ENCODE assay signal across 1 cellular context in the genomic region with DNA sequence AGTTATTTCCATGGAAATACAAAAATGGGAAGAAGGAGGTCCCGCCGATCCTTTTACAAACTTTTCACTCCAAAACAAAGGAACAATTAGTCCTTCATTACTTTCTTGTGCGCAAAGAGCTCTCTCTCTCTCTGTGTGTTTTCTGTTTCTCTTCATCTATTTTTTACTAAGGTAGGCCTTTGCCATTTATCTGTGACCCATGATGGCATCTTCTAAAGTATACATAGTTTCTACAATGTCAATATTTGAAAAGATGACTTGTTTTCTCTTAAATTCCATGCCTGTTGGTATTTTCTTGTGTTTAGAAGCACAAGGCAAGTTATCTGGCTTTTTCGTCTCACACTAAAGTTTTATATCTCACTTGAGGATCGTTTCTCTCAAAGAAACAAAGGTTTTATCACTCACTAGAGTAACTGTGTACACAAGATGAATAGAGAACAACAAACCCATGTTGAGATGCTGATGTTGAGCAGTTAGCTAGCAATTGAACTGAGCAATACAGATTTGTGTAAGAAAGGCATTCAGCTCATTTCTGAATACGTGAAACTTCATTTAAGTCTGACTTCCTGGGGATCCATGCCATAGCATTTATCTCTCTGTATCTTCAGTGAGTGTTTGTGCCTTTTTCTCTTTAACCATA.
TF ChIP-seq lines count a peak whose summit lies in the region.

No MANE protein-coding gene starts in this region.

TF ChIP-seq in WTC11, 78 proteins besides CTCF, POLR2A, EP300 and RAD21 (continued from another document):
- TF ChIP-seq, protein P1, sequence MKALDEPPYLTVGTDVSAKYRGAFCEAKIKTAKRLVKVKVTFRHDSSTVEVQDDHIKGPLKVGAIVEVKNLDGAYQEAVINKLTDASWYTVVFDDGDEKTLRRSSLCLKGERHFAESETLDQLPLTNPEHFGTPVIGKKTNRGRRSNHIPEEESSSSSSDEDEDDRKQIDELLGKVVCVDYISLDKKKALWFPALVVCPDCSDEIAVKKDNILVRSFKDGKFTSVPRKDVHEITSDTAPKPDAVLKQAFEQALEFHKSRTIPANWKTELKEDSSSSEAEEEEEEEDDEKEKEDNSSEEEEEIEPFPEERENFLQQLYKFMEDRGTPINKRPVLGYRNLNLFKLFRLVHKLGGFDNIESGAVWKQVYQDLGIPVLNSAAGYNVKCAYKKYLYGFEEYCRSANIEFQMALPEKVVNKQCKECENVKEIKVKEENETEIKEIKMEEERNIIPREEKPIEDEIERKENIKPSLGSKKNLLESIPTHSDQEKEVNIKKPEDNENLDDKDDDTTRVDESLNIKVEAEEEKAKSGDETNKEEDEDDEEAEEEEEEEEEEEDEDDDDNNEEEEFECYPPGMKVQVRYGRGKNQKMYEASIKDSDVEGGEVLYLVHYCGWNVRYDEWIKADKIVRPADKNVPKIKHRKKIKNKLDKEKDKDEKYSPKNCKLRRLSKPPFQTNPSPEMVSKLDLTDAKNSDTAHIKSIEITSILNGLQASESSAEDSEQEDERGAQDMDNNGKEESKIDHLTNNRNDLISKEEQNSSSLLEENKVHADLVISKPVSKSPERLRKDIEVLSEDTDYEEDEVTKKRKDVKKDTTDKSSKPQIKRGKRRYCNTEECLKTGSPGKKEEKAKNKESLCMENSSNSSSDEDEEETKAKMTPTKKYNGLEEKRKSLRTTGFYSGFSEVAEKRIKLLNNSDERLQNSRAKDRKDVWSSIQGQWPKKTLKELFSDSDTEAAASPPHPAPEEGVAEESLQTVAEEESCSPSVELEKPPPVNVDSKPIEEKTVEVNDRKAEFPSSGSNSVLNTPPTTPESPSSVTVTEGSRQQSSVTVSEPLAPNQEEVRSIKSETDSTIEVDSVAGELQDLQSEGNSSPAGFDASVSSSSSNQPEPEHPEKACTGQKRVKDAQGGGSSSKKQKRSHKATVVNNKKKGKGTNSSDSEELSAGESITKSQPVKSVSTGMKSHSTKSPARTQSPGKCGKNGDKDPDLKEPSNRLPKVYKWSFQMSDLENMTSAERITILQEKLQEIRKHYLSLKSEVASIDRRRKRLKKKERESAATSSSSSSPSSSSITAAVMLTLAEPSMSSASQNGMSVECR (CRISPR knock-in tag; IDR thresholded peaks at IDR 0.05; ENCODE audit: borderline replicate concordance): no peak
- no peak for TF ChIP-seq ZBTB21 (CRISPR knock-in tag; IDR thresholded peaks at IDR 0.05; ENCODE audit: borderline replicate concordance)
- no peak for TF ChIP-seq ZNF423 (CRISPR knock-in tag; IDR thresholded peaks at IDR 0.05)
- no peak for TF ChIP-seq ZNF396 (CRISPR knock-in tag; IDR thresholded peaks at IDR 0.05; ENCODE audit: borderline replicate concordance)
- TF ChIP-seq, protein P2, sequence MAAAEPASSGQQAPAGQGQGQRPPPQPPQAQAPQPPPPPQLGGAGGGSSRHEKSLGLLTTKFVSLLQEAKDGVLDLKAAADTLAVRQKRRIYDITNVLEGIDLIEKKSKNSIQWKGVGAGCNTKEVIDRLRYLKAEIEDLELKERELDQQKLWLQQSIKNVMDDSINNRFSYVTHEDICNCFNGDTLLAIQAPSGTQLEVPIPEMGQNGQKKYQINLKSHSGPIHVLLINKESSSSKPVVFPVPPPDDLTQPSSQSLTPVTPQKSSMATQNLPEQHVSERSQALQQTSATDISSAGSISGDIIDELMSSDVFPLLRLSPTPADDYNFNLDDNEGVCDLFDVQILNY (CRISPR knock-in tag; IDR thresholded peaks at IDR 0.05): no peak
- TF ChIP-seq ELF4 (CRISPR knock-in tag; IDR thresholded peaks at IDR 0.05; ENCODE audit: low read depth): no peak
- no peak for TF ChIP-seq ZNF121 (CRISPR knock-in tag; IDR thresholded peaks at IDR 0.05)
TF ChIP-seq in WTC11: peak in this region for 3.
